Comparison of ENCODE assay signal across 23 cellular contexts in the genomic region with DNA sequence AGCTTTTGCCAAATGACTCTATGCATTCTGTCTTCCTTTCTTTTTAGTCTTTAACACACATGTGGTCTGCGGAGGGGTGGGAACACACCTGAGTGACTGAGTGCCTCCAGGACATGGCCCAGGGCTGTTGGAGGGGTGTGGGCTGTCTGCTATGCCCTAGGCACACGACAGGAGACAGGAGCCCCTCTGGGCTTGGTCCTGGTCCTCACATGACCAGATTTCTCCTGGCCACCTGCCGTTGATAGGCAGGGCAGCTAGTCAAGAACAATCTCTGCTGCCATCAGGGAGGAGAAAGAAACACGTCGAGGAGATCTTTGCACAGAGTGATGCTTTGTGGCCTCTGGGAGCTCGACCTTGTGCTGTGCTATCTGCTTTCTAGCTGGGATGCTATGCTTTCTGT.
DNase-seq lines count a peak whose midpoint lies in the region; ATAC-seq and TF ChIP-seq lines count a peak whose summit lies in the region.
"Had no signal": no experiment of that assay in that cellular context is flagged by ENCODE, and none has a peak within 500 bp of the region (broad histone marks: within the 10 kb centered on the region; RNA-seq: fewer than 3 reads in every experiment).

No MANE protein-coding gene starts in this region.

- H3K4me1 ChIP-seq in H9 (ENCODE audit: insufficient read depth, low read length): no peaks in the 10 kb centered on the region
- H3K4me1 ChIP-seq: Caco-2 had no signal

- no peak overlapping the region for H2BK20ac ChIP-seq in H9 (ENCODE audit: low read depth, low read length, poor library complexity, severe bottlenecking)

- H4K91ac ChIP-seq in H9 (ENCODE audit: insufficient read length, low read depth, low read length): no peak overlapping the region

- no peak overlapping the region for H3K4me2 ChIP-seq in H9 (ENCODE audit: insufficient read depth, insufficient read length, low read length)
- H3K4me2 ChIP-seq: BLaER1, KMS-11 had no signal

- no peaks in the 10 kb centered on the region; the same call in 1 of the 2 replicates for H3K79me2 ChIP-seq in H9 (ENCODE audit: insufficient read depth, low read length)

- no peak overlapping the region for H3T11ph ChIP-seq in H9 (ENCODE audit: low read length)

- H3K14ac ChIP-seq in H9 (ENCODE audit: insufficient read depth, low read length): no peak overlapping the region

- no peak overlapping the region for H2AK5ac ChIP-seq in H9 (ENCODE audit: insufficient read length, low read length)

- no peak overlapping the region for H2BK15ac ChIP-seq in H9 (ENCODE audit: low read depth, low read length)

- no peaks in the 10 kb centered on the region for H3K27me3 Mint-ChIP-seq in H9 (ENCODE audit: low read depth)
- H3K27me3 Mint-ChIP-seq in WTC11 (ENCODE audit: low read depth): no peaks in the 10 kb centered on the region
- peaks cover 28% of the 10 kb centered on the region for H3K27me3 Mint-ChIP-seq in osteocyte (ENCODE audit: unreplicated experiment)
- H3K27me3 Mint-ChIP-seq in Calu3 (ENCODE audit: unreplicated experiment): no peaks in the 10 kb centered on the region
- H3K27me3 Mint-ChIP-seq: CD4-positive, alpha-beta T cell had no signal

- no peak overlapping the region for H2BK12ac ChIP-seq in H9 (ENCODE audit: insufficient read length, low read depth, low read length)

- intact Hi-C loops in Calu3 (cut with micrococcal nuclease; ENCODE audit: unreplicated experiment): no loop called here

- no peak overlapping the region for H3K23ac ChIP-seq in H9 (ENCODE audit: insufficient read length, low read depth, low read length)

- H2BK120ac ChIP-seq in H9 (ENCODE audit: low read depth, low read length, poor library complexity, severe bottlenecking): no peak overlapping the region

- no peak overlapping the region for H3K18ac ChIP-seq in H9 (ENCODE audit: insufficient read length, low read depth, low read length)

- H3K27ac ChIP-seq in H9 (ENCODE audit: insufficient read length, low read depth, low read length) (no peak overlapping the region), WERI-Rb-1 (no peak overlapping the region)
- H3K27ac ChIP-seq: BLaER1, KMS-11 had no signal

- CTCF ChIA-PET in WTC11 (lab: Charles Lee) (no interaction called here), Calu3 (lab: Charles Lee) (no interaction called here)

- WGBS in H9 (ENCODE audit: extremely low coverage, insufficient read length, low lambda C conversion rate): no CpG with 5 or more reads among the region's 6 CpGs

- H4K20me1 ChIP-seq in H9 (ENCODE audit: control insufficient read depth, insufficient read depth, insufficient read length): no peaks in the 10 kb centered on the region
- H4K20me1 ChIP-seq: BLaER1 had no signal

- H3K4me3 Mint-ChIP-seq in H9: no peak overlapping the region
- no peak overlapping the region for H3K4me3 Mint-ChIP-seq in WTC11
- H3K4me3 Mint-ChIP-seq in osteocyte (ENCODE audit: unreplicated experiment): no peak overlapping the region
- H3K4me3 Mint-ChIP-seq in Calu3 (ENCODE audit: low read depth, unreplicated experiment): no peak overlapping the region
- H3K4me3 Mint-ChIP-seq: CD4-positive, alpha-beta T cell; HFFc6 had no signal

- DNase-seq in H9 (peak; percentile 8), WTC11 (ENCODE audit: low spot score) (no peak), ecto neural progenitor cell (ENCODE audit: low spot score) (peak; percentile 18), osteocyte (ENCODE audit: extremely low spot score, unreplicated experiment) (peak; percentile 53), WERI-Rb-1 (no peak), Calu3 (no peak)
- DNase-seq: Caco-2; CD4-positive, alpha-beta T cell; DMS153; H7; HFFc6; IMR-90; MV-4-11; NCI-H1694 treated with DMSO at 0.1 percent for 48 hours; NCI-H2081 treated with DMSO at 0.1 percent for 48 hours; NCI-H2171 treated with DMSO at 0.1 percent for 48 hours; NCI-H524 treated with DMSO at 0.1 percent for 48 hours; NCI-H82; SIG-M5 had no signal

- H2BK5ac ChIP-seq in H9 (ENCODE audit: insufficient read length, low read length): no peak overlapping the region

- H3K4ac ChIP-seq in H9 (ENCODE audit: low read depth, low read length): no peak overlapping the region

- no peak overlapping the region for H4K8ac ChIP-seq in H9 (replicated peaks; ENCODE audit: insufficient read length, low read depth, low read length)

- H3K27ac Mint-ChIP-seq in H9 (peak overlapping the region in 1 of 3 experiments; percentile 80; a peak in 1 of 7 replicates), WTC11 (0 out of 2 replicates have a peak overlapping the region, but pooled peaks have one; percentile 7), osteocyte (ENCODE audit: unreplicated experiment) (no peak overlapping the region), Calu3 (ENCODE audit: unreplicated experiment) (no peak overlapping the region)
- H3K27ac Mint-ChIP-seq: CD4-positive, alpha-beta T cell; HFFc6 had no signal

- H3K9me3 Mint-ChIP-seq in H9: peaks cover 3 to 4% of the 10 kb centered on the region in 2 experiments
- peaks cover 13% of the 10 kb centered on the region for H3K9me3 Mint-ChIP-seq in WTC11
- no peaks in the 10 kb centered on the region for H3K9me3 Mint-ChIP-seq in osteocyte (ENCODE audit: unreplicated experiment)
- H3K9me3 Mint-ChIP-seq in Calu3 (ENCODE audit: low read depth, unreplicated experiment): no peaks in the 10 kb centered on the region

- no peaks in the 10 kb centered on the region for H3K9me3 ChIP-seq in H9 (ENCODE audit: control insufficient read depth, low read depth, low read length)
- no peaks in the 10 kb centered on the region for H3K9me3 ChIP-seq in WERI-Rb-1 (ENCODE audit: severe bottlenecking)
- H3K9me3 ChIP-seq: BLaER1, Caco-2 had no signal

- no peak overlapping the region for H3K4me3 ChIP-seq in WERI-Rb-1 (ENCODE audit: low read depth, low read length)
- H3K4me3 ChIP-seq: BLaER1 had no signal

- H3K79me1 ChIP-seq in H9 (ENCODE audit: insufficient read depth, low read depth, low read length, poor library complexity, severe bottlenecking): no peaks in the 10 kb centered on the region

- H3K36me3 Mint-ChIP-seq in H9 (ENCODE audit: insufficient read depth in 1 of 3, low read depth in 3 of 3) (no peaks in the 10 kb centered on the region), WTC11 (peaks cover 4% of the 10 kb centered on the region; the same call in 1 of the 2 replicates), osteocyte (ENCODE audit: unreplicated experiment) (no peaks in the 10 kb centered on the region), Calu3 (ENCODE audit: insufficient read depth, unreplicated experiment) (no peaks in the 10 kb centered on the region)

- POLR2A ChIA-PET in WTC11 (lab: Charles Lee): no interaction called here

- H3K23me2 ChIP-seq in H9 (ENCODE audit: insufficient read length, low read depth, low read length, poor library complexity, severe bottlenecking): no peaks in the 10 kb centered on the region

- TF ChIP-seq CTCF in H9 (conservative IDR thresholded peaks at IDR 0.05) (no peak), WTC11 (IDR thresholded peaks at IDR 0.05) (no peak), osteocyte (IDR thresholded peaks at IDR 0.05) (no peak), WERI-Rb-1 (IDR thresholded peaks at IDR 0.05; ENCODE audit: low read depth, low read length) (no peak), Calu3 (IDR thresholded peaks at IDR 0.05; ENCODE audit: unreplicated experiment) (no peak)

- H3K56ac ChIP-seq in H9 (ENCODE audit: insufficient read length, low read depth, low read length): no peak overlapping the region

- H3K4me1 Mint-ChIP-seq in H9: peaks cover 2 to 7% of the 10 kb centered on the region in 2 experiments; a peak in 2 of 4 replicates
- H3K4me1 Mint-ChIP-seq in WTC11: peaks cover 3% of the 10 kb centered on the region; the same call in 1 of the 2 replicates
- peaks cover 5% of the 10 kb centered on the region for H3K4me1 Mint-ChIP-seq in osteocyte (ENCODE audit: unreplicated experiment)
- no peaks in the 10 kb centered on the region for H3K4me1 Mint-ChIP-seq in Calu3 (ENCODE audit: low read depth, unreplicated experiment)

- no peak overlapping the region for H3K9ac ChIP-seq in H9 (ENCODE audit: extremely low read depth, insufficient read length, low read length)
- H3K9ac ChIP-seq: BLaER1, KMS-11 had no signal

- no peaks in the 10 kb centered on the region for H3K27me3 ChIP-seq in H9 (ENCODE audit: insufficient read depth, low read length)
- no peaks in the 10 kb centered on the region for H3K27me3 ChIP-seq in WERI-Rb-1 (ENCODE audit: insufficient read depth, low read depth, severe bottlenecking)
- H3K27me3 ChIP-seq: BLaER1 had no signal

- H4K5ac ChIP-seq in H9 (ENCODE audit: insufficient read length, low read depth, low read length): no peak overlapping the region

- H2AFZ ChIP-seq in H9 (ENCODE audit: low read length): no peak overlapping the region

- BruUV-seq in Calu3 (replicated peaks; lab: Mats Ljungman, UMichigan): no TSS peak

- ATAC-seq in WTC11: no peak
- ATAC-seq in HG02981 (IDR thresholded peaks at IDR 0.05; ENCODE audit: unreplicated experiment): no peak
- ATAC-seq: Panc1 had no signal

- no peaks in the 10 kb centered on the region for H3K36me3 ChIP-seq in WERI-Rb-1
- H3K36me3 ChIP-seq: BLaER1 had no signal

TF ChIP-seq in WTC11, 78 proteins besides CTCF, POLR2A, EP300 and RAD21:
- no peak for TF ChIP-seq GABPB1 (CRISPR knock-in tag; IDR thresholded peaks at IDR 0.05)
- TF ChIP-seq, protein P1, sequence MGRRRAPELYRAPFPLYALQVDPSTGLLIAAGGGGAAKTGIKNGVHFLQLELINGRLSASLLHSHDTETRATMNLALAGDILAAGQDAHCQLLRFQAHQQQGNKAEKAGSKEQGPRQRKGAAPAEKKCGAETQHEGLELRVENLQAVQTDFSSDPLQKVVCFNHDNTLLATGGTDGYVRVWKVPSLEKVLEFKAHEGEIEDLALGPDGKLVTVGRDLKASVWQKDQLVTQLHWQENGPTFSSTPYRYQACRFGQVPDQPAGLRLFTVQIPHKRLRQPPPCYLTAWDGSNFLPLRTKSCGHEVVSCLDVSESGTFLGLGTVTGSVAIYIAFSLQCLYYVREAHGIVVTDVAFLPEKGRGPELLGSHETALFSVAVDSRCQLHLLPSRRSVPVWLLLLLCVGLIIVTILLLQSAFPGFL (CRISPR knock-in tag; IDR thresholded peaks at IDR 0.05; ENCODE audit: borderline replicate concordance): no peak
TF ChIP-seq in WTC11: peak in this region for 0.

Comparison
In these comparisons a context has a peak if more than half of its experiments do, and no peak if none do; other contexts are left out.
1. DNase-seq: peak in H9 (single experiment), ecto neural progenitor cell (single experiment) and osteocyte (single experiment); none in WTC11 (single experiment), WERI-Rb-1 (single experiment) and Calu3 (single experiment).